In the genomic region with DNA sequence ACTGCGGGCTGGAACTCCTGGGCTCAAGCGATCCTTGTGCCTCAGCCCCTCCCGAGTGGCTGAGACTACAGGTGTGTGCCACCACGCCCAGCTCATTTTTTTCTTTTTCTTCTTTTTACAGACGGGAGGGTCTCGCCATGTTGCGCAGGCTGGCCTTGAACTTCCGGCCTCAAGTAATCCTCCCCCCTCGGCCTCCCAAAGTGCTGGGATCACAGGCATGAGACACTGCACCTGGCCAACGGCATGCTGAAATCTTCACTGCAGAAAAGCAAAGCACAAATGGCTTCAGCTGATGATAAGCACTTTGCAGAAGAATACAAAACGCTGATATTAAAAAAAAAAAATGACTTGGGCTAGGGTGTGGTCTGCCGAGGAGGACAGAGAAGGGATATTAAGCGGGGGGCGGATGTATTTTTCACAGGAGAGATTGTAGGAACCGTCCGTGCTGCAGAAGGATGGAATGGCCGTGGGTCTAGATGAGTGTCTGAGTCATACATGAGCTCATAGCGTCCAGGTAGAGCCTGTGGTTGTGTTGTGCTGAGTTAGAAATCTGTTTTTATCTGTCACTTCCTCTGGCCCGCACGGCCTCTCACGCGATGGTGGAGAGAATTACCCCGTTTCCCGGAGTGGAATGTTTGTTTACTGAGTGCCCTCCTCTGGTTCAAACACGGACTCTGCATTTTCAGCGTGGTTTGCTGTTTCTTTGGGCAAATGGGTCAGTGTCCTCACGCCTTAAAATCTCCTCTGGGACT, we compare ENCODE assay signal across 1 cellular context.
A peak's percentile ranks its signal among the peaks of the same experiment; 100 is the strongest.
TF ChIP-seq lines count a peak whose summit lies in the region.

No MANE protein-coding gene starts in this region.

TF ChIP-seq in HEK293, 187 proteins besides CTCF, POLR2A, EP300 and RAD21 (continued from another document and continues in another):
- TF ChIP-seq, protein P1, sequence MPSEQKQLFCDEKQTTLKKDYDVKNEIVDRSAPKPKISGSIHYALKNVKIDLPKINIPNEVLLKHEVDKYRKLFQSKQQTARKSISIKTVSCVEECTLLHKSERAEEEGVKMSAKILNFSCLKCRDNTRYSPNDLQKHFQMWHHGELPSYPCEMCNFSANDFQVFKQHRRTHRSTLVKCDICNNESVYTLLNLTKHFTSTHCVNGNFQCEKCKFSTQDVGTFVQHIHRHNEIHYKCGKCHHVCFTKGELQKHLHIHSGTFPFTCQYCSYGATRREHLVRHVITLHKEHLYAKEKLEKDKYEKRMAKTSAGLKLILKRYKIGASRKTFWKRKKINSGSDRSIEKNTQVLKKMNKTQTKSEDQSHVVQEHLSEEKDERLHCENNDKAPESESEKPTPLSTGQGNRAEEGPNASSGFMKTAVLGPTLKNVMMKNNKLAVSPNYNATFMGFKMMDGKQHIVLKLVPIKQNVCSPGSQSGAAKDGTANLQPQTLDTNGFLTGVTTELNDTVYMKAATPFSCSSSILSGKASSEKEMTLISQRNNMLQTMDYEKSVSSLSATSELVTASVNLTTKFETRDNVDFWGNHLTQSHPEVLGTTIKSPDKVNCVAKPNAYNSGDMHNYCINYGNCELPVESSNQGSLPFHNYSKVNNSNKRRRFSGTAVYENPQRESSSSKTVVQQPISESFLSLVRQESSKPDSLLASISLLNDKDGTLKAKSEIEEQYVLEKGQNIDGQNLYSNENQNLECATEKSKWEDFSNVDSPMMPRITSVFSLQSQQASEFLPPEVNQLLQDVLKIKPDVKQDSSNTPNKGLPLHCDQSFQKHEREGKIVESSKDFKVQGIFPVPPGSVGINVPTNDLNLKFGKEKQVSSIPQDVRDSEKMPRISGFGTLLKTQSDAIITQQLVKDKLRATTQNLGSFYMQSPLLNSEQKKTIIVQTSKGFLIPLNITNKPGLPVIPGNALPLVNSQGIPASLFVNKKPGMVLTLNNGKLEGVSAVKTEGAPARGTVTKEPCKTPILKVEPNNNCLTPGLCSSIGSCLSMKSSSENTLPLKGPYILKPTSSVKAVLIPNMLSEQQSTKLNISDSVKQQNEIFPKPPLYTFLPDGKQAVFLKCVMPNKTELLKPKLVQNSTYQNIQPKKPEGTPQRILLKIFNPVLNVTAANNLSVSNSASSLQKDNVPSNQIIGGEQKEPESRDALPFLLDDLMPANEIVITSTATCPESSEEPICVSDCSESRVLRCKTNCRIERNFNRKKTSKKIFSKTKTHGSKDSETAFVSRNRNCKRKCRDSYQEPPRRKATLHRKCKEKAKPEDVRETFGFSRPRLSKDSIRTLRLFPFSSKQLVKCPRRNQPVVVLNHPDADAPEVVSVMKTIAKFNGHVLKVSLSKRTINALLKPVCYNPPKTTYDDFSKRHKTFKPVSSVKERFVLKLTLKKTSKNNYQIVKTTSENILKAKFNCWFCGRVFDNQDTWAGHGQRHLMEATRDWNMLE (tag by site-specific recombination; conservative IDR thresholded peaks at IDR 0.05; ENCODE audit: low read depth): peak; percentile 43; the same call in 1 of the 2 replicates
- TF ChIP-seq ZNF423 (tag by site-specific recombination; IDR thresholded peaks at IDR 0.05) (no peak), ZNF433 (tag by site-specific recombination; IDR thresholded peaks at IDR 0.05; ENCODE audit: low read depth) (no peak), ZBTB21 (tag by site-specific recombination; IDR thresholded peaks at IDR 0.05) (peak; percentile 97), TRIM28 (IDR thresholded peaks at IDR 0.05; ENCODE audit: borderline replicate concordance, low read length) (0 out of 2 replicates have a peak, but pooled peaks have one; percentile 14), ZNF155 (tag by site-specific recombination; IDR thresholded peaks at IDR 0.05) (no peak), KLF8 (tag by site-specific recombination; IDR thresholded peaks at IDR 0.05) (0 out of 2 replicates have a peak, but pooled peaks have one; percentile 65), SP2 (tag by site-specific recombination; IDR thresholded peaks at IDR 0.05) (0 out of 2 replicates have a peak, but pooled peaks have one; percentile 8), HOXC10 (CRISPR knock-in tag; IDR thresholded peaks at IDR 0.05) (no peak), ZNF514 (tag by site-specific recombination; IDR thresholded peaks at IDR 0.05) (no peak), ZBTB7A (tag by site-specific recombination; IDR thresholded peaks at IDR 0.05; ENCODE audit: low read depth) (no peak), IKZF3 (tag by site-specific recombination; IDR thresholded peaks at IDR 0.05) (peak; percentile 69), ZNF211 (tag by site-specific recombination; IDR thresholded peaks at IDR 0.05; ENCODE audit: low read depth) (no peak), ZNF777 (tag by site-specific recombination; IDR thresholded peaks at IDR 0.05; ENCODE audit: borderline replicate concordance) (no peak), ZXDB (tag by site-specific recombination; IDR thresholded peaks at IDR 0.05) (0 out of 2 replicates have a peak, but pooled peaks have one; percentile 22), SP7 (tag by site-specific recombination; IDR thresholded peaks at IDR 0.05) (peak; percentile 85), ZNF37A (tag by site-specific recombination; IDR thresholded peaks at IDR 0.05) (no peak), ZNF629 (tag by site-specific recombination; IDR thresholded peaks at IDR 0.05) (peak; percentile 98), ZNF184 (tag by site-specific recombination; IDR thresholded peaks at IDR 0.05) (no peak), ZNF560 (tag by site-specific recombination; IDR thresholded peaks at IDR 0.05; ENCODE audit: borderline replicate concordance) (no peak), ZNF112 (tag by site-specific recombination; IDR thresholded peaks at IDR 0.05) (no peak), ZBTB20 (tag by site-specific recombination; IDR thresholded peaks at IDR 0.05) (peak; percentile 88), GLIS1 (tag by site-specific recombination; IDR thresholded peaks at IDR 0.05) (0 out of 2 replicates have a peak, but pooled peaks have one; percentile 41), ZNF792 (tag by site-specific recombination; IDR thresholded peaks at IDR 0.05) (no peak), ZNF391 (tag by site-specific recombination; IDR thresholded peaks at IDR 0.05; ENCODE audit: borderline replicate concordance, low read depth) (peak; percentile 47; the same call in 1 of the 2 replicates), GLIS2 (tag by site-specific recombination; IDR thresholded peaks at IDR 0.05) (peak; percentile 60), YY2 (tag by site-specific recombination; IDR thresholded peaks at IDR 0.05) (no peak), ZFP41 (tag by site-specific recombination; IDR thresholded peaks at IDR 0.05; ENCODE audit: borderline replicate concordance) (no peak), ZNF24 (tag by site-specific recombination; IDR thresholded peaks at IDR 0.05) (no peak; the same call in 1 of the 2 replicates), ZNF175 (tag by site-specific recombination; IDR thresholded peaks at IDR 0.05) (no peak), ZNF132 (tag by site-specific recombination; IDR thresholded peaks at IDR 0.05; ENCODE audit: borderline replicate concordance) (no peak), ZNF501 (tag by site-specific recombination; IDR thresholded peaks at IDR 0.05) (no peak), ZNF600 (tag by site-specific recombination; IDR thresholded peaks at IDR 0.05) (peak; percentile 83), ZNF335 (tag by site-specific recombination; conservative IDR thresholded peaks at IDR 0.05) (no peak)
- TF ChIP-seq, protein P2, sequence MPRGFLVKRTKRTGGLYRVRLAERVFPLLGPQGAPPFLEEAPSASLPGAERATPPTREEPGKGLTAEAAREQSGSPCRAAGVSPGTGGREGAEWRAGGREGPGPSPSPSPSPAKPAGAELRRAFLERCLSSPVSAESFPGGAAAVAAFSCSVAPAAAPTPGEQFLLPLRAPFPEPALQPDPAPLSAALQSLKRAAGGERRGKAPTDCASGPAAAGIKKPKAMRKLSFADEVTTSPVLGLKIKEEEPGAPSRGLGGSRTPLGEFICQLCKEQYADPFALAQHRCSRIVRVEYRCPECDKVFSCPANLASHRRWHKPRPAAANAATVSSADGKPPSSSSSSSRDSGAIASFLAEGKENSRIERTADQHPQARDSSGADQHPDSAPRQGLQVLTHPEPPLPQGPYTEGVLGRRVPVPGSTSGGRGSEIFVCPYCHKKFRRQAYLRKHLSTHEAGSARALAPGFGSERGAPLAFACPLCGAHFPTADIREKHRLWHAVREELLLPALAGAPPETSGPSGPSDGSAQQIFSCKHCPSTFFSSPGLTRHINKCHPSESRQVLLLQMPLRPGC (tag by site-specific recombination; IDR thresholded peaks at IDR 0.05): peak; percentile 74; the same call in 1 of the 2 replicates
- TF ChIP-seq, protein P3, sequence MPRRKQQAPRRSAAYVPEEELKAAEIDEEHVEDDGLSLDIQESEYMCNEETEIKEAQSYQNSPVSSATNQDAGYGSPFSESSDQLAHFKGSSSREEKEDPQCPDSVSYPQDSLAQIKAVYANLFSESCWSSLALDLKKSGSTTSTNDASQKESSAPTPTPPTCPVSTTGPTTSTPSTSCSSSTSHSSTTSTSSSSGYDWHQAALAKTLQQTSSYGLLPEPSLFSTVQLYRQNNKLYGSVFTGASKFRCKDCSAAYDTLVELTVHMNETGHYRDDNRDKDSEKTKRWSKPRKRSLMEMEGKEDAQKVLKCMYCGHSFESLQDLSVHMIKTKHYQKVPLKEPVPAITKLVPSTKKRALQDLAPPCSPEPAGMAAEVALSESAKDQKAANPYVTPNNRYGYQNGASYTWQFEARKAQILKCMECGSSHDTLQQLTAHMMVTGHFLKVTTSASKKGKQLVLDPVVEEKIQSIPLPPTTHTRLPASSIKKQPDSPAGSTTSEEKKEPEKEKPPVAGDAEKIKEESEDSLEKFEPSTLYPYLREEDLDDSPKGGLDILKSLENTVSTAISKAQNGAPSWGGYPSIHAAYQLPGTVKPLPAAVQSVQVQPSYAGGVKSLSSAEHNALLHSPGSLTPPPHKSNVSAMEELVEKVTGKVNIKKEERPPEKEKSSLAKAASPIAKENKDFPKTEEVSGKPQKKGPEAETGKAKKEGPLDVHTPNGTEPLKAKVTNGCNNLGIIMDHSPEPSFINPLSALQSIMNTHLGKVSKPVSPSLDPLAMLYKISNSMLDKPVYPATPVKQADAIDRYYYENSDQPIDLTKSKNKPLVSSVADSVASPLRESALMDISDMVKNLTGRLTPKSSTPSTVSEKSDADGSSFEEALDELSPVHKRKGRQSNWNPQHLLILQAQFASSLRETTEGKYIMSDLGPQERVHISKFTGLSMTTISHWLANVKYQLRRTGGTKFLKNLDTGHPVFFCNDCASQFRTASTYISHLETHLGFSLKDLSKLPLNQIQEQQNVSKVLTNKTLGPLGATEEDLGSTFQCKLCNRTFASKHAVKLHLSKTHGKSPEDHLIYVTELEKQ (tag by site-specific recombination; IDR thresholded peaks at IDR 0.05; ENCODE audit: borderline replicate concordance): peak; percentile 62; the same call in 1 of the 2 replicates
- TF ChIP-seq, protein P4, sequence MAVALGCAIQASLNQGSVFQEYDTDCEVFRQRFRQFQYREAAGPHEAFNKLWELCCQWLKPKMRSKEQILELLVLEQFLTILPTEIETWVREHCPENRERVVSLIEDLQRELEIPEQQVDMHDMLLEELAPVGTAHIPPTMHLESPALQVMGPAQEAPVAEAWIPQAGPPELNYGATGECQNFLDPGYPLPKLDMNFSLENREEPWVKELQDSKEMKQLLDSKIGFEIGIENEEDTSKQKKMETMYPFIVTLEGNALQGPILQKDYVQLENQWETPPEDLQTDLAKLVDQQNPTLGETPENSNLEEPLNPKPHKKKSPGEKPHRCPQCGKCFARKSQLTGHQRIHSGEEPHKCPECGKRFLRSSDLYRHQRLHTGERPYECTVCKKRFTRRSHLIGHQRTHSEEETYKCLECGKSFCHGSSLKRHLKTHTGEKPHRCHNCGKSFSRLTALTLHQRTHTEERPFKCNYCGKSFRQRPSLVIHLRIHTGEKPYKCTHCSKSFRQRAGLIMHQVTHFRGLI (tag by site-specific recombination; IDR thresholded peaks at IDR 0.05): no peak
- TF ChIP-seq, protein P5, sequence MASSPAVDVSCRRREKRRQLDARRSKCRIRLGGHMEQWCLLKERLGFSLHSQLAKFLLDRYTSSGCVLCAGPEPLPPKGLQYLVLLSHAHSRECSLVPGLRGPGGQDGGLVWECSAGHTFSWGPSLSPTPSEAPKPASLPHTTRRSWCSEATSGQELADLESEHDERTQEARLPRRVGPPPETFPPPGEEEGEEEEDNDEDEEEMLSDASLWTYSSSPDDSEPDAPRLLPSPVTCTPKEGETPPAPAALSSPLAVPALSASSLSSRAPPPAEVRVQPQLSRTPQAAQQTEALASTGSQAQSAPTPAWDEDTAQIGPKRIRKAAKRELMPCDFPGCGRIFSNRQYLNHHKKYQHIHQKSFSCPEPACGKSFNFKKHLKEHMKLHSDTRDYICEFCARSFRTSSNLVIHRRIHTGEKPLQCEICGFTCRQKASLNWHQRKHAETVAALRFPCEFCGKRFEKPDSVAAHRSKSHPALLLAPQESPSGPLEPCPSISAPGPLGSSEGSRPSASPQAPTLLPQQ (tag by site-specific recombination; IDR thresholded peaks at IDR 0.05): 0 out of 2 replicates have a peak, but pooled peaks have one; percentile 28
- TF ChIP-seq, protein P6, sequence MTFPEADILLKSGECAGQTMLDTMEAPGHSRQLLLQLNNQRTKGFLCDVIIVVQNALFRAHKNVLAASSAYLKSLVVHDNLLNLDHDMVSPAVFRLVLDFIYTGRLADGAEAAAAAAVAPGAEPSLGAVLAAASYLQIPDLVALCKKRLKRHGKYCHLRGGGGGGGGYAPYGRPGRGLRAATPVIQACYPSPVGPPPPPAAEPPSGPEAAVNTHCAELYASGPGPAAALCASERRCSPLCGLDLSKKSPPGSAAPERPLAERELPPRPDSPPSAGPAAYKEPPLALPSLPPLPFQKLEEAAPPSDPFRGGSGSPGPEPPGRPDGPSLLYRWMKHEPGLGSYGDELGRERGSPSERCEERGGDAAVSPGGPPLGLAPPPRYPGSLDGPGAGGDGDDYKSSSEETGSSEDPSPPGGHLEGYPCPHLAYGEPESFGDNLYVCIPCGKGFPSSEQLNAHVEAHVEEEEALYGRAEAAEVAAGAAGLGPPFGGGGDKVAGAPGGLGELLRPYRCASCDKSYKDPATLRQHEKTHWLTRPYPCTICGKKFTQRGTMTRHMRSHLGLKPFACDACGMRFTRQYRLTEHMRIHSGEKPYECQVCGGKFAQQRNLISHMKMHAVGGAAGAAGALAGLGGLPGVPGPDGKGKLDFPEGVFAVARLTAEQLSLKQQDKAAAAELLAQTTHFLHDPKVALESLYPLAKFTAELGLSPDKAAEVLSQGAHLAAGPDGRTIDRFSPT (tag by site-specific recombination; IDR thresholded peaks at IDR 0.05): peak; percentile 68; the same call in 1 of the 2 replicates
- TF ChIP-seq, protein P7, sequence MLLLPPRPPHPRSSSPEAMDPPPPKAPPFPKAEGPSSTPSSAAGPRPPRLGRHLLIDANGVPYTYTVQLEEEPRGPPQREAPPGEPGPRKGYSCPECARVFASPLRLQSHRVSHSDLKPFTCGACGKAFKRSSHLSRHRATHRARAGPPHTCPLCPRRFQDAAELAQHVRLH (tag by site-specific recombination; IDR thresholded peaks at IDR 0.05): no peak
- TF ChIP-seq, protein P8, sequence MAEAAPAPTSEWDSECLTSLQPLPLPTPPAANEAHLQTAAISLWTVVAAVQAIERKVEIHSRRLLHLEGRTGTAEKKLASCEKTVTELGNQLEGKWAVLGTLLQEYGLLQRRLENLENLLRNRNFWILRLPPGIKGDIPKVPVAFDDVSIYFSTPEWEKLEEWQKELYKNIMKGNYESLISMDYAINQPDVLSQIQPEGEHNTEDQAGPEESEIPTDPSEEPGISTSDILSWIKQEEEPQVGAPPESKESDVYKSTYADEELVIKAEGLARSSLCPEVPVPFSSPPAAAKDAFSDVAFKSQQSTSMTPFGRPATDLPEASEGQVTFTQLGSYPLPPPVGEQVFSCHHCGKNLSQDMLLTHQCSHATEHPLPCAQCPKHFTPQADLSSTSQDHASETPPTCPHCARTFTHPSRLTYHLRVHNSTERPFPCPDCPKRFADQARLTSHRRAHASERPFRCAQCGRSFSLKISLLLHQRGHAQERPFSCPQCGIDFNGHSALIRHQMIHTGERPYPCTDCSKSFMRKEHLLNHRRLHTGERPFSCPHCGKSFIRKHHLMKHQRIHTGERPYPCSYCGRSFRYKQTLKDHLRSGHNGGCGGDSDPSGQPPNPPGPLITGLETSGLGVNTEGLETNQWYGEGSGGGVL (tag by site-specific recombination; IDR thresholded peaks at IDR 0.05): peak; percentile 50; the same call in 1 of the 2 replicates
